Comparison of ENCODE assay signal across 2 cellular contexts in the genomic region with DNA sequence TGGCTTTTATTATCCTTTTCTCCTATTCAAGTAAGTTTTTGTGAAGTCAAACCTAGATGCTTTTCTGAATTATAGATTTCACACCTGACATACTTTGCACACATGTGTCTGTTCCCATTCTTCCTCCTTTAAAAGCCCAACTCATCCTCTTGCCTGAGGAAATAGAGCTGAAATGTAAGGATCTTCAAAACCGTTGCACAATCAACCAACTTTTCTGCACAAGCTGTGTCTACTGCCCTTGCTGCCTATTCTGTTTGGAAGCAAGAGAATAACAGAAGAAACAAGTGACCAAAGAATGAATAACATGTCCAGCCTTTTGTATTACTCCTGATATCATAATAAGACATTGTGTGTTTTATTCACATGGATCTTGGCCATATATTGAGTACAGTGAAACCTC.
TF ChIP-seq lines count a peak whose summit lies in the region.

No MANE protein-coding gene starts in this region.

TF ChIP-seq in SK-N-SH, 30 proteins besides CTCF, POLR2A, EP300 and RAD21 (continued from another document):
- TF ChIP-seq NFIC (IDR thresholded peaks at IDR 0.05; ENCODE audit: borderline replicate concordance) (no peak), TAF1 (IDR thresholded peaks at IDR 0.05; ENCODE audit: borderline replicate concordance, low read depth, low read length) (no peak), CHD2 (IDR thresholded peaks at IDR 0.05; ENCODE audit: low read length, partially characterized antibody) (no peak), SIN3A (IDR thresholded peaks at IDR 0.05; ENCODE audit: borderline replicate concordance, low read depth, low read length) (no peak), EZH2phosphoT487 (IDR thresholded peaks at IDR 0.05; ENCODE audit: borderline replicate concordance, low read depth) (no peak), GABPA (IDR thresholded peaks at IDR 0.05; ENCODE audit: low read depth) (no peak), ELF1 (IDR thresholded peaks at IDR 0.05) (no peak), TEAD4 (IDR thresholded peaks at IDR 0.05; ENCODE audit: borderline replicate concordance, insufficient read depth) (no peak)
- TF ChIP-seq, protein P1, sequence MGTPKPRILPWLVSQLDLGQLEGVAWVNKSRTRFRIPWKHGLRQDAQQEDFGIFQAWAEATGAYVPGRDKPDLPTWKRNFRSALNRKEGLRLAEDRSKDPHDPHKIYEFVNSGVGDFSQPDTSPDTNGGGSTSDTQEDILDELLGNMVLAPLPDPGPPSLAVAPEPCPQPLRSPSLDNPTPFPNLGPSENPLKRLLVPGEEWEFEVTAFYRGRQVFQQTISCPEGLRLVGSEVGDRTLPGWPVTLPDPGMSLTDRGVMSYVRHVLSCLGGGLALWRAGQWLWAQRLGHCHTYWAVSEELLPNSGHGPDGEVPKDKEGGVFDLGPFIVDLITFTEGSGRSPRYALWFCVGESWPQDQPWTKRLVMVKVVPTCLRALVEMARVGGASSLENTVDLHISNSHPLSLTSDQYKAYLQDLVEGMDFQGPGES (IDR thresholded peaks at IDR 0.05; ENCODE audit: low read depth, low read length), result no peak
- TF ChIP-seq, protein P2, sequence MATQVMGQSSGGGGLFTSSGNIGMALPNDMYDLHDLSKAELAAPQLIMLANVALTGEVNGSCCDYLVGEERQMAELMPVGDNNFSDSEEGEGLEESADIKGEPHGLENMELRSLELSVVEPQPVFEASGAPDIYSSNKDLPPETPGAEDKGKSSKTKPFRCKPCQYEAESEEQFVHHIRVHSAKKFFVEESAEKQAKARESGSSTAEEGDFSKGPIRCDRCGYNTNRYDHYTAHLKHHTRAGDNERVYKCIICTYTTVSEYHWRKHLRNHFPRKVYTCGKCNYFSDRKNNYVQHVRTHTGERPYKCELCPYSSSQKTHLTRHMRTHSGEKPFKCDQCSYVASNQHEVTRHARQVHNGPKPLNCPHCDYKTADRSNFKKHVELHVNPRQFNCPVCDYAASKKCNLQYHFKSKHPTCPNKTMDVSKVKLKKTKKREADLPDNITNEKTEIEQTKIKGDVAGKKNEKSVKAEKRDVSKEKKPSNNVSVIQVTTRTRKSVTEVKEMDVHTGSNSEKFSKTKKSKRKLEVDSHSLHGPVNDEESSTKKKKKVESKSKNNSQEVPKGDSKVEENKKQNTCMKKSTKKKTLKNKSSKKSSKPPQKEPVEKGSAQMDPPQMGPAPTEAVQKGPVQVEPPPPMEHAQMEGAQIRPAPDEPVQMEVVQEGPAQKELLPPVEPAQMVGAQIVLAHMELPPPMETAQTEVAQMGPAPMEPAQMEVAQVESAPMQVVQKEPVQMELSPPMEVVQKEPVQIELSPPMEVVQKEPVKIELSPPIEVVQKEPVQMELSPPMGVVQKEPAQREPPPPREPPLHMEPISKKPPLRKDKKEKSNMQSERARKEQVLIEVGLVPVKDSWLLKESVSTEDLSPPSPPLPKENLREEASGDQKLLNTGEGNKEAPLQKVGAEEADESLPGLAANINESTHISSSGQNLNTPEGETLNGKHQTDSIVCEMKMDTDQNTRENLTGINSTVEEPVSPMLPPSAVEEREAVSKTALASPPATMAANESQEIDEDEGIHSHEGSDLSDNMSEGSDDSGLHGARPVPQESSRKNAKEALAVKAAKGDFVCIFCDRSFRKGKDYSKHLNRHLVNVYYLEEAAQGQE (IDR thresholded peaks at IDR 0.05; ENCODE audit: low read depth, low read length), result no peak
- TF ChIP-seq, protein P3, sequence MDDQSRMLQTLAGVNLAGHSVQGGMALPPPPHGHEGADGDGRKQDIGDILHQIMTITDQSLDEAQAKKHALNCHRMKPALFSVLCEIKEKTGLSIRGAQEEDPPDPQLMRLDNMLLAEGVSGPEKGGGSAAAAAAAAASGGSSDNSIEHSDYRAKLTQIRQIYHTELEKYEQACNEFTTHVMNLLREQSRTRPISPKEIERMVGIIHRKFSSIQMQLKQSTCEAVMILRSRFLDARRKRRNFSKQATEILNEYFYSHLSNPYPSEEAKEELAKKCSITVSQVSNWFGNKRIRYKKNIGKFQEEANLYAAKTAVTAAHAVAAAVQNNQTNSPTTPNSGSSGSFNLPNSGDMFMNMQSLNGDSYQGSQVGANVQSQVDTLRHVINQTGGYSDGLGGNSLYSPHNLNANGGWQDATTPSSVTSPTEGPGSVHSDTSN (IDR thresholded peaks at IDR 0.05), result no peak
TF ChIP-seq in SK-N-SH: peak in this region for 0.

TF ChIP-seq in SK-N-SH treated with all-trans-retinoic acid at 6 μM for 48 hours, 23 proteins besides CTCF, POLR2A, EP300 and RAD21 (continued from another document):
- TF ChIP-seq, protein P4, sequence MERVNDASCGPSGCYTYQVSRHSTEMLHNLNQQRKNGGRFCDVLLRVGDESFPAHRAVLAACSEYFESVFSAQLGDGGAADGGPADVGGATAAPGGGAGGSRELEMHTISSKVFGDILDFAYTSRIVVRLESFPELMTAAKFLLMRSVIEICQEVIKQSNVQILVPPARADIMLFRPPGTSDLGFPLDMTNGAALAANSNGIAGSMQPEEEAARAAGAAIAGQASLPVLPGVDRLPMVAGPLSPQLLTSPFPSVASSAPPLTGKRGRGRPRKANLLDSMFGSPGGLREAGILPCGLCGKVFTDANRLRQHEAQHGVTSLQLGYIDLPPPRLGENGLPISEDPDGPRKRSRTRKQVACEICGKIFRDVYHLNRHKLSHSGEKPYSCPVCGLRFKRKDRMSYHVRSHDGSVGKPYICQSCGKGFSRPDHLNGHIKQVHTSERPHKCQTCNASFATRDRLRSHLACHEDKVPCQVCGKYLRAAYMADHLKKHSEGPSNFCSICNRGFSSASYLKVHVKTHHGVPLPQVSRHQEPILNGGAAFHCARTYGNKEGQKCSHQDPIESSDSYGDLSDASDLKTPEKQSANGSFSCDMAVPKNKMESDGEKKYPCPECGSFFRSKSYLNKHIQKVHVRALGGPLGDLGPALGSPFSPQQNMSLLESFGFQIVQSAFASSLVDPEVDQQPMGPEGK (CRISPR knock-in tag; IDR thresholded peaks at IDR 0.05; ENCODE audit: borderline replicate concordance), result no peak
- TF ChIP-seq ZC3H10 (CRISPR knock-in tag; IDR thresholded peaks at IDR 0.05), result no peak
